Comparison of ENCODE assay signal across 1 cellular context in the genomic region with DNA sequence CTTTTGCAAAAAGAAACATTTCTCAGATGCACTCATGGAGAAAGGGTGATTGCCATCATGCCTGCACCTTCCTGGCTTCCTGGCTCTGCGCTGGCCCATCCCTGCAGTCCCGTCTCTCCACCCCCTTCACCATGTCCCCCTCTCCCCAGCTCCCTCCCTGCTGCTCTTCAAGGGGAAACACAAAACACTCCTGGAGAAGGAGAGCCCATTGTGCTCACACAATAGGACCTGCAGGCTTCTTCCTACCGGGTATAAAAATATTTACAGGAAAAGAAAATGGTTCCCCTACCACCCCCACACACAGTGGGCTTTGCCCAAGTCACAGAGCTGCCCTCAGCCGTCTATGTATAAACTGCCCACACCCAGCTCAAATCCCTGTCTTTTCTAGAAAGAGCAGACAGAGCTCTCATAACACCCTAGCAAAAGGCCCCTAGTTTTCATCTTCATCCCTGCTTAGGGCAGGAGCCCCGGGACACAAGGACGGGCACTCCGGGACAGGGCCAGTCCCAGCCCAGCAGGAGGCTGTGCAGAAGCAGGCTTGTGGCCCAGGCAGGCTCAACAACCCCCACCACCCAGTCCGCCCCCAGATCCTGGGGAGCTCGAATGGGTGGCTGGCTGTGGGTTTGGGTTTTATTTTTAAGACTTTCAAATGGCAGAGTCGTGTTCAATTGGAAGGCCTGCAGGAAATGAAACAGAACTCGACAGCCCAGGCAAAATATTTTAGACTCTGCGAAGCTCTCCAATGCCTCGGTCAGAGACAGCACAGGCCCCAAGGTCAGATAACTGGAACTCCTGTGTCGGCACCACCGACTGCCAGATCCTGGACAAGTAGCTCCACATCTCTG.
TF ChIP-seq lines count a peak whose summit lies in the region.

No MANE protein-coding gene starts in this region.

TF ChIP-seq in HEK293, 187 proteins besides CTCF, POLR2A, EP300 and RAD21 (continued from another document):
- TF ChIP-seq ZNF140 (tag by site-specific recombination; IDR thresholded peaks at IDR 0.05) (no peak), ZNF121 (tag by site-specific recombination; IDR thresholded peaks at IDR 0.05) (no peak), ZNF777 (tag by site-specific recombination; IDR thresholded peaks at IDR 0.05; ENCODE audit: borderline replicate concordance) (no peak)
